Comparison of ENCODE assay signal across 1 cellular context in the genomic region with DNA sequence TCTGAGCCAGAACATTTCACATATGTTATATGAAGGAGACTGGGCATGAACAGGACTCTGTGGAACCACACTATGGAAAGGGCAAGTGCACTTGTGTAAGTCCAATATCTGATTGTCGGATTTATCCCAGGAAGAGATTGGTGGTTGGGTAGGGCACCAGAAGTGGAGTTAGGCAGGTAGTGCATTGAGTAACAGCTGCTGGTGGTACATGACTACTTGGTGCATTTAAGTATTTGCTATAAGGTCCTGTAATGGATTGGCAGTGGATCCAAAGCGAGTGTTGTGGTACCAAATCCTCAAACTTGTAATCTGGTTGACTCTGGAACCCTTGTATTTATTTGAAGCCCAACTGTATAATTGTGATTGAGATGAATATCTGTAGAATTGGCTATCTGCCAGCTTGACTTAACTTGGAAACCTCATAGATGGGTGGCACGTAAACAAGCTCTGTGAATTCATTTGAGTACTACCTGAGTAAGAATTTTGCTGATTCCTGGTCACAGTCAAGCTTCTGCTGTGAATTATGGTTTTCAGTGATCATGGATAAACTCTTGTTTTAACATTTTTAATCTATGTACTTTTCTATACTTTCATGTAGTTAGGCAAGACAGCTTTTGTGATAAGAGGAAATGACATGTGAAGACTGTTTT.
TF ChIP-seq lines count a peak whose summit lies in the region.

No MANE protein-coding gene starts in this region.

TF ChIP-seq in WTC11, 78 proteins besides CTCF, POLR2A, EP300 and RAD21:
- no peak for TF ChIP-seq OVOL2 (CRISPR knock-in tag; IDR thresholded peaks at IDR 0.05; ENCODE audit: borderline replicate concordance)
- TF ChIP-seq, protein P1, sequence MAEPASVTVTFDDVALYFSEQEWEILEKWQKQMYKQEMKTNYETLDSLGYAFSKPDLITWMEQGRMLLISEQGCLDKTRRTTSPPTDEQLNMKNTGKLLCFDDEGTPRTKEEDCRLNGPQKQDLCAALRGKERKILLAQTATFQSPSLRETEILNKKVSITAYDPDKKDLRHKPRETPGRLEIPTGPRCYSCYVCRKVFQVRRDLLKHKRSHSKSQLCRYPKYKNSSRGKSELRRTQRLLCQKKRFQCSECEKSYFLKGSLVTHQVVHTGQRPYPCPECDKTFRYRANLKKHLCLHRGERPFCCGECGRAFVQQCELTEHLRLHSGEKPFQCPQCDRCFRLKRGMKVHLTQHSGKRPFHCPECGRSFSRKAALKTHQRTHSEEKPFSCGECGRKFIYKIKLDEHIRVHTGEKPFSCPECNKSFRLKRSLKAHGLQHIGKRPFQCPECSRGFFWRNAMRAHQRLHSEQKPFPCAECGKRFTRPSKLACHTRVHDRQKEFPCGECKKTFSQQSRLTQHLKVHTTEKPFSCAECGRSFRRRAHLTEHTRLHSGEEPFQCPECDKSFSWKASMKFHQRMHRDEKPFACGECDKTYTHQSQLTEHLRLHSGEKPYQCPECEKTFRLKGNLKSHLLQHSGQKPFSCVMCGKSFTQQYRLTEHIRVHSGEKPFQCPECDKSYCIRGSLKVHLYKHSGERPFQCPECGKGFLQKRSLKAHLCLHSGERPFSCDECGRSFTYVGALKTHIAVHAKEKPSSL (CRISPR knock-in tag; conservative IDR thresholded peaks at IDR 0.05), result no peak
- TF ChIP-seq, protein P2, sequence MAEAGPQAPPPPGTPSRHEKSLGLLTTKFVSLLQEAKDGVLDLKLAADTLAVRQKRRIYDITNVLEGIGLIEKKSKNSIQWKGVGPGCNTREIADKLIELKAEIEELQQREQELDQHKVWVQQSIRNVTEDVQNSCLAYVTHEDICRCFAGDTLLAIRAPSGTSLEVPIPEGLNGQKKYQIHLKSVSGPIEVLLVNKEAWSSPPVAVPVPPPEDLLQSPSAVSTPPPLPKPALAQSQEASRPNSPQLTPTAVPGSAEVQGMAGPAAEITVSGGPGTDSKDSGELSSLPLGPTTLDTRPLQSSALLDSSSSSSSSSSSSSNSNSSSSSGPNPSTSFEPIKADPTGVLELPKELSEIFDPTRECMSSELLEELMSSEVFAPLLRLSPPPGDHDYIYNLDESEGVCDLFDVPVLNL (CRISPR knock-in tag; IDR thresholded peaks at IDR 0.05; ENCODE audit: borderline replicate concordance, low read depth), result no peak
- TF ChIP-seq TEAD1 (CRISPR knock-in tag; IDR thresholded peaks at IDR 0.05), result no peak
- TF ChIP-seq CREM (CRISPR knock-in tag; IDR thresholded peaks at IDR 0.05), result no peak
- no peak for TF ChIP-seq SMAD4 (CRISPR knock-in tag; IDR thresholded peaks at IDR 0.05)
- TF ChIP-seq TCF7 (CRISPR knock-in tag; IDR thresholded peaks at IDR 0.05; ENCODE audit: low read depth), result no peak
